Comparison of ENCODE assay signal across 1 cellular context in the genomic region with DNA sequence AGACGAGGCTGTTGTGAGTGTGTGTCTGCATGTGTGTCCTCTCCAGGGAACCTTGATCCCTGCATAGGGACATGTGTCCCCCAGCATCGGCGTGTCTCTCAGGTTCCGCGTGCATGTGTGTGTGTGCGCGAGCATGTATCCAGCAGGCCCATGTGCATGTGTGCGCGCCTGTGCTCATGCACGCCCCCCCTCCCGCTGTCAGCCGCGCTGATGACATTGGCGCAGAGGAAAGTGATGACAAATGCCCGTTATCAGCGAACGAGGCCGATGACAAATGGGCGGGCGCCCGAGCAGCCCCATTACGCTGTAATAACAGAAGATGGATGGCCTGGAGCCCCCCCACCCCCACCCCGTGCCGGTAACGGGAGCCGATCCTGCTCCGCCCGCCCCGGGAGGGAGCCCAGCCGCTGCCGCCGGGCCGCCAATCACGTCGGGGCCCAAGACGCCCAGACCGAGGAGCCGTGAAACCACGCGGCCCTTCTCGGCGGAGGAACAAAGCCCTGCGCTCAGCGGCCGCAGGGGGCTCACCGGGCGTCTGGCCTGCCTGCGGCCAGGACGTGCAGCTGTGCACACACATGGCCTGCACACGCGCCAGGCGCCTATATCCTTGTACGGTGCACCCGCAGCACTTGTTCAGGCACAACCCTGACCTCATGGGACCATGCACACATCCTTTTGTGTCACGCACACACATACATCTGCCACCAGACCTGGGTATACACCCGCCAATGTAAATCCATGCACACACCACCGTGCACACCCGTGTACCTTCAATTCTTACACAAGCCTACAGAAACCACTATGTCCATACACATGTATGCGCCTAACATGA.
TF ChIP-seq lines count a peak whose summit lies in the region.

No MANE protein-coding gene starts in this region.

TF ChIP-seq in H1, 55 proteins besides CTCF, POLR2A, EP300 and RAD21 (continued from another document):
- TF ChIP-seq, protein P1, sequence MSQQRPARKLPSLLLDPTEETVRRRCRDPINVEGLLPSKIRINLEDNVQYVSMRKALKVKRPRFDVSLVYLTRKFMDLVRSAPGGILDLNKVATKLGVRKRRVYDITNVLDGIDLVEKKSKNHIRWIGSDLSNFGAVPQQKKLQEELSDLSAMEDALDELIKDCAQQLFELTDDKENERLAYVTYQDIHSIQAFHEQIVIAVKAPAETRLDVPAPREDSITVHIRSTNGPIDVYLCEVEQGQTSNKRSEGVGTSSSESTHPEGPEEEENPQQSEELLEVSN (IDR thresholded peaks at IDR 0.05) = peak; percentile 74
